Comparison of ENCODE assay signal across 20 cellular contexts in the genomic region with DNA sequence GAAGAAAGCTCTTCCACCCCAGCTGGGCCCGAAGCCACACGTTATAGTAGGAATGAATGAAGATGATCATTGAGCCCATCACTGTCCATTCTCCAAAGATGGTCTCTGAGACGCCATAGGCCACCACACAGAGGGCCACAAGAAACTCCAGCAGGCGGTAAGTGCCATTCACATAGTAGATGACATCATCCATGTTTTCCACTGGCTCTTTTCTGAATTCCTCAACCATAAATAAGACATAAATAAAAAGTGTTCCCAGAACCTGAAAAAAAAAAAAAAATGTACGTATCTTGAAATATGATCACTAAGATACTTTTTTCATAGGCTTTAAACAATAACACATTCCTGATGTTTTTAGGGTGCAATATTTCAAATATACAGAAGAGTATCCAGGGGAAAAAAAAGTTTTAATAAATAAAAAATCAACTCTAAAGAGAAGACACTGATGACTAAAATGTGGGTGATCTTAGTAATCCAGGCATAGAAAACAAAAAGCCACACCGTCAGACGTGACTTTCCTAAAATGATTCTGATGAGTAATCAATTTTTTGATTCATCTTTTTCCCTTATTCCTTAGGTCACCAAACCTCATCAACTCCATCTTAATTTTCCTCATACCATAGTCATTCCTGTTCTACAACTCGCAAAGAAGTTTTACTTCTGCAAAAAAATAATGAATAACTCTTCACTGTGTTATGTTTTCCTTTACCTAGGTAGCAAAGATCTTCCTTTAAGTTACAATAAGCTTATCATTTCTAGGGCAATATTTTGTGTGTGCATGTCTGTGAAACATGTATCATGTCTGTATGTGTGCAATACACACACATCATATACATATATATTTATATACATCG. TPM values are rescaled to one million over a fixed set of nuclear protein-coding genes. Genes with fewer than 3 reads are reported as not detected.
DNase-seq lines count a peak whose midpoint lies in the region; ATAC-seq and TF ChIP-seq lines count a peak whose summit lies in the region.
"Had no signal": no experiment of that assay in that cellular context is flagged by ENCODE, and none has a peak within 500 bp of the region (broad histone marks: within the 10 kb centered on the region; RNA-seq: fewer than 3 reads in every experiment).

No MANE protein-coding gene starts in this region.

- H3K27me3 Mint-ChIP-seq in activated CD4-positive, alpha-beta T cell treated with anti-CD3 and anti-CD28 coated beads for 36 hours: no peaks in the 10 kb centered on the region
- H3K27me3 Mint-ChIP-seq in CD8-positive, alpha-beta T cell (ENCODE audit: low read depth): no peaks in the 10 kb centered on the region
- H3K27me3 Mint-ChIP-seq in activated T-helper 17 cell treated with anti-CD3 and anti-CD28 coated beads, Interleukin-2, amount 50 U/mL, for 72 hours: no peaks in the 10 kb centered on the region
- H3K27me3 Mint-ChIP-seq: dendritic cell treated with granulocyte-macrophage colony-stimulating factor and Interleukin-4, amounts not matched to agents 40 ng/mL and 50 ng/mL, for 4 days; stimulated activated memory B cell treated with anti-CD40 and anti-IgM and Interleukin-4, amounts not matched to agents 10 μg/mL and 1 μg/mL and 100 μg/mL, for 72 hours had no signal

- no peak for DNase-seq in activated CD4-positive, alpha-beta T cell treated with anti-CD3 and anti-CD28 coated beads for 36 hours
- no peak for DNase-seq in activated CD4-positive, alpha-beta T cell treated with anti-CD3 and anti-CD28 coated beads, Interleukin-2, amount 50 U/mL, for 48 hours
- no peak for DNase-seq in CD8-positive, alpha-beta T cell
- DNase-seq in foreskin keratinocyte: peak in 1 of 2 donors; percentile 47
- DNase-seq in HAP-1 (ENCODE audit: low spot score in 2 of 2): no peak
- no peak for DNase-seq in GDM1 (lab: John Stamatoyannopoulos, UW)
- DNase-seq in NCI-H2196 (lab: John Stamatoyannopoulos, UW; ENCODE audit: unreplicated experiment): no peak
- DNase-seq: ACHN; activated gamma-delta T cell treated with Interleukin-2 at 50 U/mL for 16 hours; body of pancreas; left ventricle myocardium inferior; NCI-H1436 treated with DMSO at 0.1 percent for 48 hours; nucleus accumbens; Peyer's patch; stimulated activated CD4-positive, alpha-beta T cell treated with anti-CD3 and anti-CD28 coated beads, Interleukin-15, amount 100 ng/mL, for 24 hours; transverse colon had no signal

- peak; percentile 13 for ATAC-seq in activated CD4-positive, alpha-beta T cell treated with anti-CD3 and anti-CD28 coated beads for 36 hours
- no peak for ATAC-seq in CD8-positive, alpha-beta T cell
- ATAC-seq in activated T-helper 17 cell treated with anti-CD3 and anti-CD28 coated beads, Interleukin-2, amount 50 U/mL, for 72 hours (replicated peaks): peak; percentile 43
- peak; percentile 16 for ATAC-seq in foreskin keratinocyte
- ATAC-seq: body of pancreas; stimulated activated memory B cell treated with anti-CD40 and anti-IgM and Interleukin-4, amounts not matched to agents 10 μg/mL and 1 μg/mL and 100 μg/mL, for 72 hours had no signal

- H3K27ac ChIP-seq in CD8-positive, alpha-beta T cell (ENCODE audit: low read depth, low read length): no peak overlapping the region
- peak overlapping the region; percentile 97 for H3K27ac ChIP-seq in foreskin keratinocyte
- H3K27ac ChIP-seq: body of pancreas, C4-2B, left ventricle myocardium inferior, Peyer's patch, transverse colon had no signal

- no peaks in the 10 kb centered on the region for H3K9me3 ChIP-seq in CD8-positive, alpha-beta T cell (ENCODE audit: low read length)
- no peaks in the 10 kb centered on the region for H3K9me3 ChIP-seq in HAP-1
- H3K9me3 ChIP-seq: body of pancreas, left ventricle myocardium inferior, Peyer's patch, transverse colon had no signal

- CTCF ChIA-PET in activated CD4-positive, alpha-beta T cell treated with anti-CD3 and anti-CD28 coated beads for 36 hours (lab: Charles Lee): interaction anchor here (0.6 to 1.8 kb wide), 5 partner anchors 21 to 1309 kb away, joined by 3 to 4 read pairs (median 3); no protein-coding TSS in a partner anchor
- CTCF ChIA-PET in CD8-positive, alpha-beta T cell (lab: Charles Lee): no interaction called here

- no peak overlapping the region for H3K4me3 Mint-ChIP-seq in activated CD4-positive, alpha-beta T cell treated with anti-CD3 and anti-CD28 coated beads for 36 hours
- no peak overlapping the region for H3K4me3 Mint-ChIP-seq in CD8-positive, alpha-beta T cell
- peak overlapping the region; percentile 43 for H3K4me3 Mint-ChIP-seq in activated T-helper 17 cell treated with anti-CD3 and anti-CD28 coated beads, Interleukin-2, amount 50 U/mL, for 72 hours
- H3K4me3 Mint-ChIP-seq: dendritic cell treated with granulocyte-macrophage colony-stimulating factor and Interleukin-4, amounts not matched to agents 40 ng/mL and 50 ng/mL, for 4 days; stimulated activated memory B cell treated with anti-CD40 and anti-IgM and Interleukin-4, amounts not matched to agents 10 μg/mL and 1 μg/mL and 100 μg/mL, for 72 hours had no signal

- H3K36me3 Mint-ChIP-seq in activated CD4-positive, alpha-beta T cell treated with anti-CD3 and anti-CD28 coated beads for 36 hours (ENCODE audit: low read depth): peaks cover 49% of the 10 kb centered on the region
- peaks cover 71% of the 10 kb centered on the region for H3K36me3 Mint-ChIP-seq in CD8-positive, alpha-beta T cell
- H3K36me3 Mint-ChIP-seq in activated T-helper 17 cell treated with anti-CD3 and anti-CD28 coated beads, Interleukin-2, amount 50 U/mL, for 72 hours (ENCODE audit: low read depth): peaks cover 92% of the 10 kb centered on the region

- H3K4me1 ChIP-seq in CD8-positive, alpha-beta T cell (ENCODE audit: insufficient read depth, low read length): peaks cover 4% of the 10 kb centered on the region
- H3K4me1 ChIP-seq in foreskin keratinocyte: peaks cover 22% of the 10 kb centered on the region
- H3K4me1 ChIP-seq in HAP-1: no peaks in the 10 kb centered on the region
- H3K4me1 ChIP-seq: body of pancreas, Peyer's patch had no signal

- H3K4me1 Mint-ChIP-seq in activated CD4-positive, alpha-beta T cell treated with anti-CD3 and anti-CD28 coated beads for 36 hours: peaks cover 62% of the 10 kb centered on the region
- H3K4me1 Mint-ChIP-seq in CD8-positive, alpha-beta T cell (ENCODE audit: low read depth): peaks cover 24% of the 10 kb centered on the region
- peaks cover 42% of the 10 kb centered on the region for H3K4me1 Mint-ChIP-seq in activated T-helper 17 cell treated with anti-CD3 and anti-CD28 coated beads, Interleukin-2, amount 50 U/mL, for 72 hours

- H3K36me3 ChIP-seq in CD8-positive, alpha-beta T cell (ENCODE audit: insufficient read depth, low read length): peaks cover 13% of the 10 kb centered on the region
- peaks cover 41% of the 10 kb centered on the region for H3K36me3 ChIP-seq in HAP-1 (replicated peaks)

- no peak overlapping the region for H3K4me3 ChIP-seq in CD8-positive, alpha-beta T cell (ENCODE audit: low read depth, low read length)
- no peak overlapping the region for H3K4me3 ChIP-seq in HAP-1
- H3K4me3 ChIP-seq: body of pancreas, left ventricle myocardium inferior, Peyer's patch, transverse colon had no signal

- no peak for TF ChIP-seq CTCF in CD8-positive, alpha-beta T cell (IDR thresholded peaks at IDR 0.05)
- TF ChIP-seq CTCF in foreskin keratinocyte (conservative IDR thresholded peaks at IDR 0.05): no peak

- POLR2A ChIA-PET in activated CD4-positive, alpha-beta T cell treated with anti-CD3 and anti-CD28 coated beads for 36 hours (lab: Charles Lee): interaction anchor here (0.6 kb wide), 2 partner anchors 47 to 83 kb away, joined by 3 to 4 read pairs; no protein-coding TSS in a partner anchor
- POLR2A ChIA-PET in CD8-positive, alpha-beta T cell (lab: Charles Lee): no interaction called here

- intact Hi-C loops in activated CD4-positive, alpha-beta T cell treated with anti-CD3 and anti-CD28 coated beads for 36 hours (cut with DNase I, micrococcal nuclease): loop anchor here (1.0 to 10.0 kb wide), 7 partner anchors 17 to 297 kb away; a partner anchor contains a TSS
- intact Hi-C loops in CD8-positive, alpha-beta T cell (cut with DNase I, micrococcal nuclease): loop anchor here in 1 of 2 experiments (2.0 kb wide), 1 partner anchor 19 kb away; no protein-coding TSS in a partner anchor

- in situ Hi-C loops in HAP-1 (cut with MboI; ENCODE audit: low sequenced_read_pairs): loop anchor here (25.0 kb wide), 1 partner anchor 826 kb away; no protein-coding TSS in a partner anchor

- no peaks in the 10 kb centered on the region for H3K27me3 ChIP-seq in CD8-positive, alpha-beta T cell (ENCODE audit: insufficient read depth, low read length)
- no peaks in the 10 kb centered on the region for H3K27me3 ChIP-seq in foreskin keratinocyte
- H3K27me3 ChIP-seq in HAP-1 (ENCODE audit: low read depth): no peaks in the 10 kb centered on the region
- H3K27me3 ChIP-seq: body of pancreas, Peyer's patch, transverse colon had no signal

- peak overlapping the region; percentile 87 for H3K27ac Mint-ChIP-seq in activated CD4-positive, alpha-beta T cell treated with anti-CD3 and anti-CD28 coated beads for 36 hours
- H3K27ac Mint-ChIP-seq in CD8-positive, alpha-beta T cell: peak overlapping the region; percentile 45
- peak overlapping the region; percentile 66 for H3K27ac Mint-ChIP-seq in activated T-helper 17 cell treated with anti-CD3 and anti-CD28 coated beads, Interleukin-2, amount 50 U/mL, for 72 hours
- H3K27ac Mint-ChIP-seq: dendritic cell treated with granulocyte-macrophage colony-stimulating factor and Interleukin-4, amounts not matched to agents 40 ng/mL and 50 ng/mL, for 4 days; stimulated activated memory B cell treated with anti-CD40 and anti-IgM and Interleukin-4, amounts not matched to agents 10 μg/mL and 1 μg/mL and 100 μg/mL, for 72 hours had no signal

- no peaks in the 10 kb centered on the region for H3K9me3 Mint-ChIP-seq in activated CD4-positive, alpha-beta T cell treated with anti-CD3 and anti-CD28 coated beads for 36 hours (ENCODE audit: low read depth)
- no peaks in the 10 kb centered on the region for H3K9me3 Mint-ChIP-seq in CD8-positive, alpha-beta T cell
- no peaks in the 10 kb centered on the region for H3K9me3 Mint-ChIP-seq in activated T-helper 17 cell treated with anti-CD3 and anti-CD28 coated beads, Interleukin-2, amount 50 U/mL, for 72 hours
- H3K9me3 Mint-ChIP-seq: dendritic cell treated with granulocyte-macrophage colony-stimulating factor and Interleukin-4, amounts not matched to agents 40 ng/mL and 50 ng/mL, for 4 days; stimulated activated memory B cell treated with anti-CD40 and anti-IgM and Interleukin-4, amounts not matched to agents 10 μg/mL and 1 μg/mL and 100 μg/mL, for 72 hours had no signal

RNA-seq across cellular contexts. Expression of a gene that starts 47.8 kb away (rescaled TPM):
- 10 to 100 TPM; 81.9 to 87.5 TPM for total RNA-seq in activated CD4-positive, alpha-beta T cell treated with anti-CD3 and anti-CD28 coated beads for 36 hours
- 10 to 100 TPM; 62.0 to 72.8 TPM for total RNA-seq in CD8-positive, alpha-beta T cell
- total RNA-seq in activated T-helper 17 cell treated with anti-CD3 and anti-CD28 coated beads, Interleukin-2, amount 50 U/mL, for 72 hours: 100 to 1,000 TPM in 1 of 2 donors, 10 to 100 TPM in 1; 88.3 to 111 TPM
- total RNA-seq in foreskin keratinocyte: 56.2 and 58.3 TPM in 2 replicates
- 43.3 and 50.1 TPM in 2 replicates for polyA plus RNA-seq in foreskin keratinocyte
